1 cellular context compared by ENCODE assay signal in the genomic region with DNA sequence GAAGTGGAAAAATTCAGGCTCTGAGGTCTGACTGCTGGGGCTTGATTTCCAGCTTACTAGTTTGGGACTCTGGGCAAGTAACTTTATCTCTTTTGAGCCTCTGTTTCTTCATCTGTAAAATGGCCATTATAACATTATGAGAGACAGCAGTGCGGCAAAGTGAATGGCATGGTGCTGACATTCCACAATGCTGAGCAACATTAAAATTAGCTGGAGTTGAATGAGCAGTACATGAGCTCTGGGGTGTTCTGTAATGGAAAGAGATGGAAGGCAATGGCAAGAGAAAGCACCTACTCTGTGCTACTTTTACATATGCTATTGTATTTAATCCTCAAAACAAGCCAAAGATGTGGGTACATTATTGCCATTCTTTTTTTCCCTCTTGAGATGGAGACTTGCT.
TF ChIP-seq lines count a peak whose summit lies in the region.

No MANE protein-coding gene starts in this region.

TF ChIP-seq in endothelial cell of umbilical vein, 7 proteins besides CTCF, POLR2A, EP300 and RAD21 (continued from another document):
- TF ChIP-seq JUN (IDR thresholded peaks at IDR 0.05; ENCODE audit: borderline replicate concordance, insufficient read depth, insufficient read length, low read depth): no peak
